In the genomic region with DNA sequence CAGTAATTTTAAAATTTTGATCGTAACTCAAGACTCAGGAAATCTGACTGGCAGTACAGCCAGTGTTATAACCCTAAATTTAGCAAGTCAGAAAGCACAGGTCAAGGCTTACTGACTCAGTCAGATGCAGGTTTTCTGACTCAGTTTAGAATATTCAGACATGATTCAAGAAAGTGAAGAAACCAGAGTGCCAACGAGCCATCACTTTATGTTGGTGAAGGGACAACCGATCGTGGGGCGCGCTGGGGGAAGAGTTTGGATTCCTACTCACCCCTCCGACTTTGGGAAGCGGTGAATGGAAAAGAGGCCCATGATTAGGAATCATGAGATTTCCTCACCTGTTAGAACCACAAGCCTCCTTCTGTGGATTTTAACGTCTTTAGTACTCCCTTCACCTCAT, we compare ENCODE assay signal across 1 cellular context.
TF ChIP-seq lines count a peak whose summit lies in the region.

No MANE protein-coding gene starts in this region.

TF ChIP-seq in HepG2, 621 proteins besides CTCF, POLR2A, EP300 and RAD21 (continued from another document):
- TF ChIP-seq NCOA1 (CRISPR knock-in tag; IDR thresholded peaks at IDR 0.05) (no peak), FOXJ3 (CRISPR knock-in tag; IDR thresholded peaks at IDR 0.05; ENCODE audit: borderline replicate concordance) (0 out of 2 replicates have a peak, but pooled peaks have one; percentile 10), SMC3 (IDR thresholded peaks at IDR 0.05; ENCODE audit: low read length) (no peak), DR1 (CRISPR knock-in tag; IDR thresholded peaks at IDR 0.05) (no peak), ZNF354B (CRISPR knock-in tag; IDR thresholded peaks at IDR 0.05) (peak; percentile 74; the same call in 1 of the 2 replicates), CHCHD3 (CRISPR knock-in tag; IDR thresholded peaks at IDR 0.05) (no peak), LCORL (IDR thresholded peaks at IDR 0.05) (no peak), LCORL (CRISPR knock-in tag; IDR thresholded peaks at IDR 0.05) (peak; percentile 27; the same call in 1 of the 2 replicates), ZNF44 (CRISPR knock-in tag; IDR thresholded peaks at IDR 0.05) (peak; percentile 39; the same call in 1 of the 2 replicates), MED8 (CRISPR knock-in tag; IDR thresholded peaks at IDR 0.05; ENCODE audit: insufficient replicate concordance) (peak; percentile 41), MEF2D (CRISPR knock-in tag; IDR thresholded peaks at IDR 0.05) (0 out of 2 replicates have a peak, but pooled peaks have one; percentile 4), ZNF256 (CRISPR knock-in tag; conservative IDR thresholded peaks at IDR 0.05) (0 out of 2 replicates have a peak, but pooled peaks have one; percentile 1), ZNF317 (CRISPR knock-in tag; IDR thresholded peaks at IDR 0.05) (0 out of 2 replicates have a peak, but pooled peaks have one; percentile 4)
- TF ChIP-seq, protein P1, sequence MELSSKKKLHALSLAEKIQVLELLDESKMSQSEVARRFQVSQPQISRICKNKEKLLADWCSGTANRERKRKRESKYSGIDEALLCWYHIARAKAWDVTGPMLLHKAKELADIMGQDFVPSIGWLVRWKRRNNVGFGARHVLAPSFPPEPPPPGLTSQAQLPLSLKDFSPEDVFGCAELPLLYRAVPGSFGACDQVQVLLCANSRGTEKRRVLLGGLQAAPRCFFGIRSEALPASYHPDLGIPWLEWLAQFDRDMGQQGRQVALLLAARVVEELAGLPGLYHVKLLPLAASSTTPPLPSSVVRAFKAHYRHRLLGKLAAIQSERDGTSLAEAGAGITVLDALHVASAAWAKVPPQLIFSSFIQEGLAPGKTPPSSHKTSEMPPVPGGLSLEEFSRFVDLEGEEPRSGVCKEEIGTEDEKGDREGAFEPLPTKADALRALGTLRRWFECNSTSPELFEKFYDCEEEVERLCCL (CRISPR knock-in tag; IDR thresholded peaks at IDR 0.05; ENCODE audit: borderline replicate concordance): peak; percentile 5; the same call in 1 of the 2 replicates
- TF ChIP-seq, protein P2, sequence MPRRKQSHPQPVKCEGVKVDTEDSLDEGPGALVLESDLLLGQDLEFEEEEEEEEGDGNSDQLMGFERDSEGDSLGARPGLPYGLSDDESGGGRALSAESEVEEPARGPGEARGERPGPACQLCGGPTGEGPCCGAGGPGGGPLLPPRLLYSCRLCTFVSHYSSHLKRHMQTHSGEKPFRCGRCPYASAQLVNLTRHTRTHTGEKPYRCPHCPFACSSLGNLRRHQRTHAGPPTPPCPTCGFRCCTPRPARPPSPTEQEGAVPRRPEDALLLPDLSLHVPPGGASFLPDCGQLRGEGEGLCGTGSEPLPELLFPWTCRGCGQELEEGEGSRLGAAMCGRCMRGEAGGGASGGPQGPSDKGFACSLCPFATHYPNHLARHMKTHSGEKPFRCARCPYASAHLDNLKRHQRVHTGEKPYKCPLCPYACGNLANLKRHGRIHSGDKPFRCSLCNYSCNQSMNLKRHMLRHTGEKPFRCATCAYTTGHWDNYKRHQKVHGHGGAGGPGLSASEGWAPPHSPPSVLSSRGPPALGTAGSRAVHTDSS (CRISPR knock-in tag; conservative IDR thresholded peaks at IDR 0.05): no peak
